22 cellular contexts compared by ENCODE assay signal in the genomic region with DNA sequence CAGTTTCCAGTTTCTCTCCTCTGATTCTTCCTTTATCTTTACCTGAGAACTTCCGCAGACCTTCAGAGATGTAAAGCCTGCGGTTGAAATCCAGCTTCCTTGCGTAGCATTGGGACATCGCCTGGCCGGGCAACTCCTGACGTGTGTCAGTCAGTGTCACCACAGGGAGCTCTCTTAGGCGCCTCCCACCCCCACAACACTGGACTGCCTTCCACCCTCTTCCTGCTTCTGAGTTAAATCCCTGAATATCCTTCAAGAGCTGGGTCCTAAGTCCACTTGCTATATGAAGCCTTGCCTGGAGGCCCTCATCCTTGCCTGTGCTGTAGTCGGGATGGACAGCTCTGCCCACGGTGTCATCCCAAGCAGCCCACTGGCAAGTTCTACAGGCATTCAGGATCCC.
"Had no signal": no experiment of that assay in that cellular context is flagged by ENCODE, and none has a peak within 500 bp of the region (broad histone marks: within the 10 kb centered on the region; RNA-seq: fewer than 3 reads in every experiment).

No MANE protein-coding gene starts in this region.

- H3K4me3 ChIP-seq: Peyer's patch had no signal

- ATAC-seq: activated CD8-positive, alpha-beta memory T cell treated with anti-CD3 and anti-CD28 coated beads, Interleukin-2, amount 10 ng/mL, durations not matched to agents 7 days and 5 days; activated T-cell treated with anti-CD3 and anti-CD28 coated beads, Interleukin-2, amount 50 U/mL, for 4 hours; WTC11 had no signal

- H3K27ac Mint-ChIP-seq: activated CD8-positive, alpha-beta memory T cell treated with anti-CD3 and anti-CD28 coated beads, Interleukin-2, amount 10 ng/mL, durations not matched to agents 7 days and 5 days; activated naive CD4-positive, alpha-beta T cell treated with anti-CD3 and anti-CD28 coated beads, Interleukin-2, amount 10 ng/mL, durations not matched to agents 7 days and 5 days; activated naive CD8-positive, alpha-beta T cell treated with anti-CD3 and anti-CD28 coated beads for 36 hours; T-helper 1 cell treated with Interleukin-12 subunit alpha and Interleukin-12 subunit beta and Interleukin-4 antibody, amounts not matched to agents 30 μg/mL and 1 μg/mL, for 36 hours; WTC11 had no signal

- DNase-seq: activated CD4-positive, alpha-beta T cell treated with anti-CD3 and anti-CD28 coated beads for 48 hours; activated CD4-positive, alpha-beta T cell treated with anti-CD3 and anti-CD28 coated beads, Interleukin-2, amount 50 U/mL, for 4 hours; activated CD4-positive, CD25-positive, alpha-beta regulatory T cell treated with anti-CD3 and anti-CD28 coated beads, Interleukin-2, amount 50 U/mL, for 72 hours; activated CD8-positive, alpha-beta memory T cell treated with anti-CD3 and anti-CD28 coated beads, Interleukin-2, amount 10 ng/mL, durations not matched to agents 7 days and 5 days; activated gamma-delta T cell treated with Interleukin-2 at 50 U/mL for 16 hours; activated naive CD4-positive, alpha-beta T cell treated with anti-CD3 and anti-CD28 coated beads, Interleukin-2, amount 10 ng/mL, durations not matched to agents 7 days and 5 days; activated naive CD8-positive, alpha-beta T cell treated with anti-CD3 and anti-CD28 coated beads for 36 hours; activated T-cell treated with anti-CD3 and anti-CD28 coated beads, Interleukin-2, amount 50 U/mL, for 4 hours; caudate nucleus; Kasumi-1; KBM-7; NCI-H1048; NCI-H146; NCI-H187 treated with DMSO at 0.1 percent for 48 hours; NCI-H2081 treated with DMSO at 0.1 percent for 48 hours; NCI-H446; NCI-H524; Peyer's patch; SHP77 had no signal

- H3K4me3 Mint-ChIP-seq: activated CD8-positive, alpha-beta memory T cell treated with anti-CD3 and anti-CD28 coated beads, Interleukin-2, amount 10 ng/mL, durations not matched to agents 7 days and 5 days; activated naive CD4-positive, alpha-beta T cell treated with anti-CD3 and anti-CD28 coated beads, Interleukin-2, amount 10 ng/mL, durations not matched to agents 7 days and 5 days; activated naive CD8-positive, alpha-beta T cell treated with anti-CD3 and anti-CD28 coated beads for 36 hours; activated T-cell treated with anti-CD3 and anti-CD28 coated beads, Interleukin-2, amount 50 U/mL, for 4 hours; T-helper 1 cell treated with Interleukin-12 subunit alpha and Interleukin-12 subunit beta and Interleukin-4 antibody, amounts not matched to agents 30 μg/mL and 1 μg/mL, for 36 hours; WTC11 had no signal

- H3K27ac ChIP-seq: Peyer's patch, RWPE1 had no signal

- H3K4me1 ChIP-seq: Peyer's patch had no signal

- H3K27me3 Mint-ChIP-seq: activated CD8-positive, alpha-beta memory T cell treated with anti-CD3 and anti-CD28 coated beads, Interleukin-2, amount 10 ng/mL, durations not matched to agents 7 days and 5 days; activated naive CD4-positive, alpha-beta T cell treated with anti-CD3 and anti-CD28 coated beads, Interleukin-2, amount 10 ng/mL, durations not matched to agents 7 days and 5 days; activated naive CD8-positive, alpha-beta T cell treated with anti-CD3 and anti-CD28 coated beads for 36 hours had no signal

- H3K9me3 ChIP-seq: Peyer's patch had no signal

- H3K36me3 ChIP-seq: Peyer's patch had no signal

- H3K27me3 ChIP-seq: Peyer's patch had no signal

- H3K4me1 Mint-ChIP-seq: activated naive CD4-positive, alpha-beta T cell treated with anti-CD3 and anti-CD28 coated beads, Interleukin-2, amount 10 ng/mL, durations not matched to agents 7 days and 5 days; activated naive CD8-positive, alpha-beta T cell treated with anti-CD3 and anti-CD28 coated beads for 36 hours; WTC11 had no signal

- H3K36me3 Mint-ChIP-seq: activated CD8-positive, alpha-beta memory T cell treated with anti-CD3 and anti-CD28 coated beads, Interleukin-2, amount 10 ng/mL, durations not matched to agents 7 days and 5 days; activated naive CD4-positive, alpha-beta T cell treated with anti-CD3 and anti-CD28 coated beads, Interleukin-2, amount 10 ng/mL, durations not matched to agents 7 days and 5 days; WTC11 had no signal

- H3K9me3 Mint-ChIP-seq: activated naive CD4-positive, alpha-beta T cell treated with anti-CD3 and anti-CD28 coated beads, Interleukin-2, amount 10 ng/mL, durations not matched to agents 7 days and 5 days; activated naive CD8-positive, alpha-beta T cell treated with anti-CD3 and anti-CD28 coated beads for 36 hours; activated T-cell treated with anti-CD3 and anti-CD28 coated beads, Interleukin-2, amount 50 U/mL, for 4 hours; T-helper 1 cell treated with Interleukin-12 subunit alpha and Interleukin-12 subunit beta and Interleukin-4 antibody, amounts not matched to agents 30 μg/mL and 1 μg/mL, for 36 hours; WTC11 had no signal
